Comparison of ENCODE assay signal across 8 cellular contexts in the genomic region with DNA sequence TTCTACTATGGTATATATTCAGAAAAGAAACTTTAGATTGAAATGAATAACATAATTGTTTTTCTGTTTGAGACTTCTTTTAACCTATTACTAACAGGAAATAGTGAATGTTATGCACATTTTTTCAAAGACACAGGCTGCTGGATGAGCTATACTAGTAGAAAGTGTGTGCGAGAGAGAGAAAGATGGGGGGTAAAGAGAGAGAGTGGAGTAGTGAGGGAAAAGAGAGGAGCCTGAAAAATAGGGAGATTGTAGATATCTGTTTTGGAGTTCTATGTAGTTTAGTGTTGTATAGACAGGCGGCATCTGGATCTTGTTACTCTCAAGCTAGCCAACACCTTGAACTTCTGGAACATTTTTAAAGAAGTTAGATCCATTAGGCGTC. TPM values are rescaled to one million over a fixed set of nuclear protein-coding genes. Genes with fewer than 3 reads are reported as not detected.
DNase-seq lines count a peak whose midpoint lies in the region; ATAC-seq and TF ChIP-seq lines count a peak whose summit lies in the region.

No MANE protein-coding gene starts in this region.

- no peak for TF ChIP-seq CTCF in fibroblast of mammary gland (conservative IDR thresholded peaks at IDR 0.05; ENCODE audit: control insufficient read depth, insufficient read depth, low read depth, low read length)

- in situ Hi-C loops in GM23248 (cut with MboI), result loop anchor here (25.0 kb wide), 2 partner anchors 371 to 479 kb away; no protein-coding TSS in a partner anchor

- peak; percentile 1; the same call in 1 of the 3 replicates for ATAC-seq in SK-N-SH treated with all-trans-retinoic acid at 6 μM for 48 hours

- WGBS in GM23248 (ENCODE audit: low coverage in 1 of 2, low lambda C conversion rate in 2 of 2, missing lambda C conversion rate in 2 of 2), 2 experiments, result 1 to 2% methylated on average over 3 of the region's 3 CpGs

- DNase-seq in GM23248 (peak; percentile 39), fibroblast of mammary gland (ENCODE audit: low read depth) (no peak), SIG-M5 treated with dmso at 0.1 percent for 504 hours (lab: John Stamatoyannopoulos, UW; ENCODE audit: unreplicated experiment) (no peak), HPDE6-E6E7 (ENCODE audit: extremely low spot score) (no peak), OCI-M2 (lab: John Stamatoyannopoulos, UW; ENCODE audit: unreplicated experiment) (no peak)
- DNase-seq in activated CD4-positive, CD25-positive, alpha-beta regulatory T cell treated with anti-CD3 and anti-CD28 coated beads, Interleukin-2, amount 50 U/mL, for 72 hours, result no peak

- no peaks in the 10 kb centered on the region for H3K9me2 ChIP-seq in GM23248 (ENCODE audit: insufficient read depth)

- H3K4me2 ChIP-seq in GM23248 (ENCODE audit: unreplicated experiment) (peak overlapping the region; percentile 92), skeletal muscle satellite cell (ENCODE audit: low read length) (peak overlapping the region; percentile 83)

- H3K36me3 ChIP-seq in GM23248 (ENCODE audit: low read depth) (no peaks in the 10 kb centered on the region), skeletal muscle satellite cell (ENCODE audit: insufficient read depth, low read length) (no peaks in the 10 kb centered on the region)

- peaks cover 60% of the 10 kb centered on the region for H3F3A ChIP-seq in GM23248 (ENCODE audit: insufficient read depth)

- peak overlapping the region; percentile 44; the same call in 1 of the 2 replicates for H2AFZ ChIP-seq in GM23248

- peak overlapping the region; percentile 88 for H3K27ac ChIP-seq in GM23248

- H3K9ac ChIP-seq in GM23248, result peak overlapping the region; percentile 88
- H3K9ac ChIP-seq in skeletal muscle satellite cell (ENCODE audit: low read depth, low read length), result peak overlapping the region; percentile 88

- peak overlapping the region; percentile 87 for H3K4me3 ChIP-seq in GM23248
- H3K4me3 ChIP-seq in fibroblast of mammary gland (ENCODE audit: control insufficient read depth, low read depth, low read length), result peak overlapping the region; percentile 87
- H3K4me3 ChIP-seq in skeletal muscle satellite cell (ENCODE audit: low read length), result peak overlapping the region; percentile 86

- no peaks in the 10 kb centered on the region for H4K20me1 ChIP-seq in GM23248 (ENCODE audit: insufficient read depth)

- H3K27me3 ChIP-seq in GM23248 (replicated peaks; ENCODE audit: insufficient read depth) (no peaks in the 10 kb centered on the region), skeletal muscle satellite cell (ENCODE audit: control insufficient read depth, insufficient read depth, low read length) (no peaks in the 10 kb centered on the region)

- H3K4me1 ChIP-seq in GM23248 (ENCODE audit: insufficient read depth) (peaks cover 37% of the 10 kb centered on the region), skeletal muscle satellite cell (ENCODE audit: control insufficient read depth, insufficient read depth, low read length) (peaks cover 31% of the 10 kb centered on the region)

- H3K79me2 ChIP-seq in GM23248 (ENCODE audit: insufficient read depth), result peaks cover 87% of the 10 kb centered on the region

- H3K9me3 ChIP-seq in GM23248 (ENCODE audit: low read depth) (no peaks in the 10 kb centered on the region), skeletal muscle satellite cell (replicated peaks; ENCODE audit: low read length) (no peaks in the 10 kb centered on the region)

TF ChIP-seq in SK-N-SH treated with all-trans-retinoic acid at 6 μM for 48 hours, 23 proteins besides CTCF, POLR2A, EP300 and RAD21:
- TF ChIP-seq ZNF8 (CRISPR knock-in tag; IDR thresholded peaks at IDR 0.05), result no peak
- no peak for TF ChIP-seq OSR1 (CRISPR knock-in tag; IDR thresholded peaks at IDR 0.05)
- TF ChIP-seq SNAI2 (CRISPR knock-in tag; IDR thresholded peaks at IDR 0.05), result no peak
- no peak for TF ChIP-seq TOX (CRISPR knock-in tag; IDR thresholded peaks at IDR 0.05; ENCODE audit: borderline replicate concordance)
- TF ChIP-seq RARB (CRISPR knock-in tag; IDR thresholded peaks at IDR 0.05), result no peak
- no peak for TF ChIP-seq GLIS3 (CRISPR knock-in tag; IDR thresholded peaks at IDR 0.05)

RNA-seq across cellular contexts. Expression of gene RBMS3, which starts 2.4 kb away (rescaled TPM):
- total RNA-seq in GM23248 (2014; rRNA removed; shearing (Covaris generic)), result 40.0 and 45.7 TPM in 2 replicates
- 85.5 and 94.3 TPM in 2 replicates for polyA plus RNA-seq in GM23248 (2016; fragmentation: Nextera tagmentation; extraction: Ambion mirVana)
- 24.5 and 25.6 TPM in 2 replicates for total RNA-seq in skeletal muscle satellite cell (2012; rRNA removed)
